In the genomic region with DNA sequence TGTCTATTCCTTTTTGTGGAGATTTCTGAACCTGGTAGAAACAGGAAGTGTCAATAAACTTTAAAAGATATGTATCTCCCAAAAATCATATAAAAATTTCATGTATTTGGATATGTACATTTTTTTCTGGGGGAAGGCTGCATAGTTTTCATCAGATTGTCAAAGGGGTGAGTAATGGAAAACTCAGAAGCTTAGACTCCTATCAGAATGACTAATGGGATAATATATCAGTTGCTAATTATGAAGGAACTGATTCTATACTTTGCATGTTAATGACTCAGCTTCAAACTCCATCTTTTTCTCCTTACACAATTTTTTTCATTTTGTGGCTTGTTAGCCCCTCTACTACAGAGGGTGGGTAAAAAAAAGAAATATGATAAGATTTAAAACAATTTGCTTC, we compare ENCODE assay signal across 14 cellular contexts. TPM values are rescaled to one million over a fixed set of nuclear protein-coding genes. Genes with fewer than 3 reads are reported as not detected.
DNase-seq lines count a peak whose midpoint lies in the region; ATAC-seq and TF ChIP-seq lines count a peak whose summit lies in the region.
"Had no signal": no experiment of that assay in that cellular context is flagged by ENCODE, and none has a peak within 500 bp of the region (broad histone marks: within the 10 kb centered on the region; RNA-seq: fewer than 3 reads in every experiment).

No MANE protein-coding gene starts in this region.

- in situ Hi-C loops in HAP-1 (cut with MboI; ENCODE audit: low sequenced_read_pairs): no loop called here

- POLR2A ChIA-PET in A673 (lab: Charles Lee; ENCODE audit: low non-redundant PET): no interaction called here
- POLR2A ChIA-PET in activated B cell treated with CpG ODN at 0.5 μM for 24 hours (lab: Charles Lee): no interaction called here

- BruUV-seq in A673 (replicated peaks; lab: Mats Ljungman, UMichigan): no TSS peak

- H3K4me3 Mint-ChIP-seq in activated B cell treated with CpG ODN at 0.5 μM for 24 hours: no peak overlapping the region

- peak overlapping the region; percentile 6 for H3K27ac Mint-ChIP-seq in activated B cell treated with CpG ODN at 0.5 μM for 24 hours

- H3K36me3 Mint-ChIP-seq in activated B cell treated with CpG ODN at 0.5 μM for 24 hours (ENCODE audit: low read depth): peaks cover 64% of the 10 kb centered on the region

- H3K4me3 ChIP-seq in A673 (ENCODE audit: low read depth, low read length, poor library complexity, severe bottlenecking): no peak overlapping the region
- H3K4me3 ChIP-seq in fibroblast of mammary gland (ENCODE audit: control insufficient read depth, low read depth, low read length): no peak overlapping the region
- H3K4me3 ChIP-seq in HAP-1: no peak overlapping the region
- H3K4me3 ChIP-seq: BLaER1, prostate gland had no signal

- H3K27me3 Mint-ChIP-seq in activated B cell treated with CpG ODN at 0.5 μM for 24 hours: no peaks in the 10 kb centered on the region

- DNase-seq in A673 (ENCODE audit: low spot score) (peak; percentile 14), HCEC 1CT (peak; percentile 75), activated B cell treated with CpG ODN at 0.5 μM for 24 hours (no peak), fibroblast of mammary gland (ENCODE audit: low read depth) (peak; percentile 30), HuH-7 (ENCODE audit: low spot score) (no peak), medulla oblongata (ENCODE audit: extremely low spot score) (no peak), HAP-1 (ENCODE audit: low spot score in 2 of 2) (no peak)
- DNase-seq: cerebellar nuclear complex; NCI-H1105; NCI-H524; stimulated activated CD4-positive, alpha-beta T cell treated with anti-CD3 and anti-CD28 coated beads, Interleukin-2, amount 100 ng/mL, for 48 hours had no signal

- H3K4me1 ChIP-seq in A673 (ENCODE audit: insufficient read depth, low read length, poor library complexity, severe bottlenecking) (no peaks in the 10 kb centered on the region), HAP-1 (peaks cover 9% of the 10 kb centered on the region; the same call in 1 of the 2 replicates)
- H3K4me1 ChIP-seq: BLaER1, prostate gland had no signal

- H3K27ac ChIP-seq in A673 (ENCODE audit: low read depth, low read length, poor library complexity, severe bottlenecking): no peak overlapping the region
- H3K27ac ChIP-seq: BLaER1, prostate gland had no signal

- CTCF ChIA-PET in A673 (lab: Charles Lee): no interaction called here
- CTCF ChIA-PET in activated B cell treated with CpG ODN at 0.5 μM for 24 hours (lab: Charles Lee): no interaction called here

- intact Hi-C loops in A673 (cut with micrococcal nuclease; ENCODE audit: unreplicated experiment) (no loop called here), activated B cell treated with CpG ODN at 0.5 μM for 24 hours (cut with micrococcal nuclease) (no loop called here)

- ATAC-seq in activated B cell treated with CpG ODN at 0.5 μM for 24 hours (ENCODE audit: low read depth) (no peak), GM21390 (IDR thresholded peaks at IDR 0.05; ENCODE audit: unreplicated experiment) (no peak)

- H3K4me1 Mint-ChIP-seq in activated B cell treated with CpG ODN at 0.5 μM for 24 hours: no peaks in the 10 kb centered on the region

- no peaks in the 10 kb centered on the region for H3K27me3 ChIP-seq in A673 (replicated peaks; ENCODE audit: insufficient read depth, low read depth, low read length, poor library complexity)
- H3K27me3 ChIP-seq in HAP-1 (ENCODE audit: low read depth): no peaks in the 10 kb centered on the region
- H3K27me3 ChIP-seq: BLaER1 had no signal

- H3K9me3 ChIP-seq in A673 (ENCODE audit: low read depth, low read length, poor library complexity, severe bottlenecking) (no peaks in the 10 kb centered on the region), HAP-1 (no peaks in the 10 kb centered on the region)
- H3K9me3 ChIP-seq: BLaER1, prostate gland had no signal

- H3K36me3 ChIP-seq in A673 (ENCODE audit: insufficient read depth, low read length, poor library complexity, severe bottlenecking): peaks cover 24% of the 10 kb centered on the region
- H3K36me3 ChIP-seq in HAP-1 (replicated peaks): peaks cover 32% of the 10 kb centered on the region

- no peaks in the 10 kb centered on the region for H3K9me3 Mint-ChIP-seq in activated B cell treated with CpG ODN at 0.5 μM for 24 hours

- TF ChIP-seq CTCF in A673 (conservative IDR thresholded peaks at IDR 0.05; ENCODE audit: low read depth, low read length) (no peak), activated B cell treated with CpG ODN at 0.5 μM for 24 hours (IDR thresholded peaks at IDR 0.05) (no peak), fibroblast of mammary gland (conservative IDR thresholded peaks at IDR 0.05; ENCODE audit: control insufficient read depth, insufficient read depth, low read depth, low read length) (no peak)

RNA-seq across cellular contexts. Expression of a gene that starts 55.9 kb away (rescaled TPM):
- 55.7 and 59.9 TPM in 2 replicates for total RNA-seq in A673 (2021)
- total RNA-seq in activated B cell treated with CpG ODN at 0.5 μM for 24 hours: 81.8 and 89.5 TPM in 2 replicates

RNA-seq across cellular contexts. Expression of a gene that starts 58.2 kb away (rescaled TPM):
- total RNA-seq in A673 (2021) (10.2 and 10.6 TPM in 2 replicates), activated B cell treated with CpG ODN at 0.5 μM for 24 hours (3.3 and 3.7 TPM in 2 replicates)

Comparison
In these comparisons a context has a peak if more than half of its experiments do, and no peak if none do; other contexts are left out.
1. DNase-seq: peak in A673 (single experiment), HCEC 1CT (single experiment) and fibroblast of mammary gland (single experiment); none in activated B cell treated with CpG ODN at 0.5 μM for 24 hours (single experiment), HuH-7 (single experiment), medulla oblongata (single experiment) and HAP-1 (0 of 2).